ENCODE assay signal across 12 cellular contexts in genomic region chr20:10519361-10520048, GRCh38.
DNase-seq lines count a peak whose midpoint lies in the region; ATAC-seq, FAIRE-seq and TF ChIP-seq lines count a peak whose summit lies in the region.
"Had no signal": no experiment of that assay in that cellular context is flagged by ENCODE, and none has a peak within 500 bp of the region (broad histone marks: within the 10 kb centered on the region; RNA-seq: fewer than 3 reads in every experiment).

No MANE protein-coding gene starts in this region.

- no peak for TF ChIP-seq POLR2A in A549 (IDR thresholded peaks at IDR 0.05; ENCODE audit: low read length)
- TF ChIP-seq POLR2A in GM18505 (IDR thresholded peaks at IDR 0.05; ENCODE audit: borderline replicate concordance, extremely low read depth, insufficient read depth, insufficient read length), result no peak

- TF ChIP-seq EP300 in A549 (IDR thresholded peaks at IDR 0.05), result no peak

- peak; percentile 39 for FAIRE-seq in A549 (lab: Jason Lieb, UNC)
- FAIRE-seq: GM12892 had no signal

- 74% methylated on average over 4 of the region's 4 CpGs for WGBS in A549 (ENCODE audit: missing lambda C conversion rate)

- DNase-seq in A549 (ENCODE audit: low read depth in 1 of 2, low spot score in 1 of 2) (no peak), brain microvascular endothelial cell (peak; percentile 63), hippocampal formation (lab: John Stamatoyannopoulos, UW) (no peak), activated gamma-delta T cell treated with Interleukin-2 at 50 U/mL for 16 hours (no peak), islet precursor cell (no peak)
- DNase-seq: OCI-M1; stimulated activated CD8-positive, alpha-beta memory T cell treated with anti-CD3 and anti-CD28 coated beads, Interleukin-4, amount 100 ng/mL, for 48 hours had no signal

- H3K27ac ChIP-seq in A549 (peak overlapping the region in 1 of 2 experiments; percentile 9; a peak in 1 of 6 replicates), brain microvascular endothelial cell (peak overlapping the region; percentile 59)

- in situ Hi-C loops in brain microvascular endothelial cell (cut with HindIII; ENCODE audit: low pct_ligation_motif_present, low sequenced_read_pairs), result no loop called here

- H3K4me3 ChIP-seq in A549, result no peak overlapping the region
- no peak overlapping the region for H3K4me3 ChIP-seq in brain microvascular endothelial cell (ENCODE audit: low read depth, low read length)

- CTCF ChIA-PET in A549 (lab: Yijun Ruan, JAX), result interaction anchor here (0.9 to 1.0 kb wide), 2 partner anchors 14 to 17 kb away, joined by 3 read pairs; no protein-coding TSS in a partner anchor

- no peaks in the 10 kb centered on the region for H3K36me3 ChIP-seq in brain microvascular endothelial cell (replicated peaks)

- POLR2A ChIA-PET in A549 (lab: Yijun Ruan, JAX), result no interaction called here

- no peak overlapping the region for H3K4me2 ChIP-seq in A549

- ATAC-seq in A549 (no peak), GM18873 (IDR thresholded peaks at IDR 0.05; ENCODE audit: low FRiP score, unreplicated experiment) (peak; percentile 51), HG03280 (IDR thresholded peaks at IDR 0.05; ENCODE audit: unreplicated experiment) (peak; percentile 55), GM18505 (IDR thresholded peaks at IDR 0.05; ENCODE audit: unreplicated experiment) (no peak)
- ATAC-seq: sciatic nerve had no signal

- no peak for TF ChIP-seq CTCF in A549 (IDR thresholded peaks at IDR 0.05)
- TF ChIP-seq CTCF in brain microvascular endothelial cell (IDR thresholded peaks at IDR 0.05; ENCODE audit: low read depth, low read length, missing control alignments), result no peak

- H3K4me1 ChIP-seq in A549, result peaks cover 52% of the 10 kb centered on the region

- no peaks in the 10 kb centered on the region for H3K27me3 ChIP-seq in brain microvascular endothelial cell (replicated peaks)

- no peak for TF ChIP-seq RAD21 in A549 (conservative IDR thresholded peaks at IDR 0.05 in 1 of 2, IDR thresholded peaks at IDR 0.05 in 1 of 2)

- H3K9me3 ChIP-seq in A549, result no peaks in the 10 kb centered on the region

TF ChIP-seq in A549, 52 proteins besides CTCF, POLR2A, EP300 and RAD21:
- TF ChIP-seq ZC3H11A (IDR thresholded peaks at IDR 0.05) (no peak), TP53 (CRISPR knock-in tag; IDR thresholded peaks at IDR 0.05) (no peak), BCL3 (IDR thresholded peaks at IDR 0.05) (no peak), HOXB13 (CRISPR knock-in tag; IDR thresholded peaks at IDR 0.05; ENCODE audit: low read depth) (no peak), E2F6 (IDR thresholded peaks at IDR 0.05; ENCODE audit: borderline replicate concordance, low read depth) (no peak), MAFK (IDR thresholded peaks at IDR 0.05; ENCODE audit: partially characterized antibody) (no peak), GATA3 (IDR thresholded peaks at IDR 0.05; ENCODE audit: borderline replicate concordance) (no peak), ZFP36 (IDR thresholded peaks at IDR 0.05; ENCODE audit: borderline replicate concordance, partially characterized antibody) (no peak), FOXS1 (CRISPR knock-in tag; IDR thresholded peaks at IDR 0.05) (no peak), SREBF2 (IDR thresholded peaks at IDR 0.05) (no peak), MAZ (IDR thresholded peaks at IDR 0.05; ENCODE audit: borderline replicate concordance, low read depth, low read length) (no peak), RCOR1 (IDR thresholded peaks at IDR 0.05; ENCODE audit: low read depth, low read length) (no peak), JUN (IDR thresholded peaks at IDR 0.05) (no peak), REST (IDR thresholded peaks at IDR 0.05) (no peak), RNF2 (IDR thresholded peaks at IDR 0.05; ENCODE audit: borderline replicate concordance, low read depth) (no peak), ESRRA (IDR thresholded peaks at IDR 0.05; ENCODE audit: borderline replicate concordance, low read length) (no peak), KDM5A (IDR thresholded peaks at IDR 0.05) (no peak)
- TF ChIP-seq, protein P1, sequence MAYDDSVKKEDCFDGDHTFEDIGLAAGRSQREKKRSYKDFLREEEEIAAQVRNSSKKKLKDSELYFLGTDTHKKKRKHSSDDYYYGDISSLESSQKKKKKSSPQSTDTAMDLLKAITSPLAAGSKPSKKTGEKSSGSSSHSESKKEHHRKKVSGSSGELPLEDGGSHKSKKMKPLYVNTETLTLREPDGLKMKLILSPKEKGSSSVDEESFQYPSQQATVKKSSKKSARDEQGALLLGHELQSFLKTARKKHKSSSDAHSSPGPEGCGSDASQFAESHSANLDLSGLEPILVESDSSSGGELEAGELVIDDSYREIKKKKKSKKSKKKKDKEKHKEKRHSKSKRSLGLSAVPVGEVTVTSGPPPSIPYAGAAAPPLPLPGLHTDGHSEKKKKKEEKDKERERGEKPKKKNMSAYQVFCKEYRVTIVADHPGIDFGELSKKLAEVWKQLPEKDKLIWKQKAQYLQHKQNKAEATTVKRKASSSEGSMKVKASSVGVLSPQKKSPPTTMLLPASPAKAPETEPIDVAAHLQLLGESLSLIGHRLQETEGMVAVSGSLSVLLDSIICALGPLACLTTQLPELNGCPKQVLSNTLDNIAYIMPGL (CRISPR knock-in tag; IDR thresholded peaks at IDR 0.05; ENCODE audit: borderline replicate concordance), result no peak
- TF ChIP-seq, protein P2, sequence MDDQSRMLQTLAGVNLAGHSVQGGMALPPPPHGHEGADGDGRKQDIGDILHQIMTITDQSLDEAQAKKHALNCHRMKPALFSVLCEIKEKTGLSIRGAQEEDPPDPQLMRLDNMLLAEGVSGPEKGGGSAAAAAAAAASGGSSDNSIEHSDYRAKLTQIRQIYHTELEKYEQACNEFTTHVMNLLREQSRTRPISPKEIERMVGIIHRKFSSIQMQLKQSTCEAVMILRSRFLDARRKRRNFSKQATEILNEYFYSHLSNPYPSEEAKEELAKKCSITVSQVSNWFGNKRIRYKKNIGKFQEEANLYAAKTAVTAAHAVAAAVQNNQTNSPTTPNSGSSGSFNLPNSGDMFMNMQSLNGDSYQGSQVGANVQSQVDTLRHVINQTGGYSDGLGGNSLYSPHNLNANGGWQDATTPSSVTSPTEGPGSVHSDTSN (IDR thresholded peaks at IDR 0.05), result no peak

Comparison
In these comparisons a context has a peak if more than half of its experiments do, and no peak if none do; other contexts are left out.
1. ATAC-seq: peak in GM18873 (single experiment) and HG03280 (single experiment); none in A549 (0 of 2) and GM18505 (single experiment).